1 cellular context compared by ENCODE assay signal in genomic region chr1:76993036-76993435, GRCh38.
A peak's percentile ranks its signal among the peaks of the same experiment; 100 is the strongest.
TF ChIP-seq lines count a peak whose summit lies in the region.

No MANE protein-coding gene starts in this region.

TF ChIP-seq in IMR-90, 13 proteins besides CTCF, POLR2A, EP300 and RAD21:
- TF ChIP-seq CHD1 (IDR thresholded peaks at IDR 0.05; ENCODE audit: low read depth, low read length), result no peak
- no peak for TF ChIP-seq NFE2L2 (IDR thresholded peaks at IDR 0.05; ENCODE audit: low read depth, low read length)
- TF ChIP-seq CEBPB (IDR thresholded peaks at IDR 0.05; ENCODE audit: low read depth, low read length), result peak; percentile 70
- TF ChIP-seq MXI1 (IDR thresholded peaks at IDR 0.05; ENCODE audit: borderline replicate concordance, low read depth, low read length), result no peak
- no peak for TF ChIP-seq RFX5 (IDR thresholded peaks at IDR 0.05; ENCODE audit: low read depth, low read length)
- TF ChIP-seq FOS (IDR thresholded peaks at IDR 0.05; ENCODE audit: low read depth, low read length), result no peak
